35 cellular contexts compared by ENCODE assay signal in the genomic region with DNA sequence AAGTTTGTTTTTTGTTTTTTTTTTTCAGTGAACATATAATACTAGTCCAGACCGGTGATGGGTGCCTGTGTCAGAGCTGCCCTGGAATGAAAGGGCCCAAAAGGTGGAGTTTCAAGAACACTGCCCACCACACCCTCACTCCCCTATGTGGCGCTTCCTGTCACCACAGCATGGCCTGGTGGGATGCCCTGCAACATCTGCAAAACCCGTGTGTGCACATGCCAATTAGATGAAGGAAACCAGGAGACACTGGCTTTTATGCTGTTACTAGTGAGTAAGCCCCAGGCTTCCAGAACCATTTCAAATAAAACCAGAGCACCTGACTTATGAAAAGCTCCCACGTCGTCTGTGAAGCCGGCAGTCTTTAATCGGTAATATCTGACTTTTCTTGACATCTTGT. TPM values are rescaled to one million over a fixed set of nuclear protein-coding genes. Genes with fewer than 3 reads are reported as not detected.
"Had no signal": no experiment of that assay in that cellular context is flagged by ENCODE, and none has a peak within 500 bp of the region (broad histone marks: within the 10 kb centered on the region; RNA-seq: fewer than 3 reads in every experiment).

No MANE protein-coding gene starts in this region.

- H3K9me3 ChIP-seq: adrenal gland, body of pancreas, esophagus muscularis mucosa, gastroesophageal sphincter, heart right ventricle had no signal

- DNase-seq: activated CD4-positive, alpha-beta memory T cell treated with anti-CD3 and anti-CD28 coated beads, Interleukin-2, amount 10 ng/mL, durations not matched to agents 7 days and 5 days; activated CD4-positive, alpha-beta T cell treated with anti-CD3 and anti-CD28 coated beads for 1 hour; activated CD4-positive, alpha-beta T cell treated with anti-CD3 and anti-CD28 coated beads for 4 hours; activated CD4-positive, alpha-beta T cell treated with anti-CD3 and anti-CD28 coated beads, Interleukin-2, amount 10 ng/mL, durations not matched to agents 7 days and 5 days; activated CD4-positive, alpha-beta T cell treated with anti-CD3 and anti-CD28 coated beads, Interleukin-2, amount 50 U/mL, for 4 hours; activated CD8-positive, alpha-beta memory T cell treated with anti-CD3 and anti-CD28 coated beads, Interleukin-2, amount 50 U/mL, for 48 hours; activated effector memory CD4-positive, alpha-beta T cell treated with anti-CD3 and anti-CD28 coated beads, Interleukin-2, amount 50 U/mL, for 16 hours; activated naive CD4-positive, alpha-beta T cell treated with anti-CD3 and anti-CD28 coated beads for 36 hours; activated naive CD8-positive, alpha-beta T cell treated with anti-CD3 and anti-CD28 coated beads for 36 hours; activated naive CD8-positive, alpha-beta T cell treated with anti-CD3 and anti-CD28 coated beads, Interleukin-2, amount 50 U/mL, for 24 hours; activated T-cell treated with anti-CD3 and anti-CD28 coated beads for 4 hours; activated T-cell treated with anti-CD3 and anti-CD28 coated beads, Interleukin-2, amount 50 U/mL, for 48 hours; adrenal gland; amygdala; aorta; body of pancreas; caudate nucleus; dorsolateral prefrontal cortex; effector memory CD4-positive, alpha-beta T cell; erythroblast; foreskin melanocyte; heart right ventricle; T-helper 1 cell; T-helper 17 cell; T1000 had no signal

- H3K4me3 ChIP-seq: adrenal gland, body of pancreas, dorsolateral prefrontal cortex, esophagus muscularis mucosa, gastroesophageal sphincter, heart right ventricle had no signal

- H3K27ac Mint-ChIP-seq: activated CD4-positive, alpha-beta memory T cell treated with anti-CD3 and anti-CD28 coated beads, Interleukin-2, amount 10 ng/mL, durations not matched to agents 7 days and 5 days; activated CD4-positive, alpha-beta T cell treated with anti-CD3 and anti-CD28 coated beads, Interleukin-2, amount 10 ng/mL, durations not matched to agents 7 days and 5 days; activated naive CD4-positive, alpha-beta T cell treated with anti-CD3 and anti-CD28 coated beads for 36 hours; activated naive CD4-positive, alpha-beta T cell treated with anti-CD3 and anti-CD28 coated beads, Interleukin-2, amount 50 U/mL, for 24 hours; activated naive CD8-positive, alpha-beta T cell treated with anti-CD3 and anti-CD28 coated beads for 36 hours; activated naive CD8-positive, alpha-beta T cell treated with anti-CD3 and anti-CD28 coated beads, Interleukin-2, amount 50 U/mL, for 24 hours; activated T-helper 1 cell treated with anti-CD3 and anti-CD28 coated beads, Interleukin-12 subunit alpha, Interleukin-12 subunit beta, Interleukin-2, Interleukin-4 antibody, amounts not matched to agents 30 ng/mL and 10 ng/mL and 1 ng/mL, durations not matched to agents 14 hours and 24 hours and 36 hours; activated T-helper 2 cell treated with anti-CD3 and anti-CD28 coated beads, Interferon-gamma antibody, Interleukin-2, Interleukin-4, amounts not matched to agents 10 μg/mL and 5 μg/mL and 100 μg/mL, durations not matched to agents 14 hours and 24 hours and 36 hours; dendritic cell treated with granulocyte-macrophage colony-stimulating factor and Interleukin-4, amounts not matched to agents 40 ng/mL and 50 ng/mL, for 4 days; T-helper 17 cell; T-helper 2 cell treated with Interferon-gamma antibody and Interleukin-4, amounts not matched to agents 5 μg/mL and 100 μg/mL, for 36 hours; WTC11 had no signal

- H3K4me1 Mint-ChIP-seq: activated CD4-positive, alpha-beta memory T cell treated with anti-CD3 and anti-CD28 coated beads, Interleukin-2, amount 10 ng/mL, durations not matched to agents 7 days and 5 days; activated naive CD4-positive, alpha-beta T cell treated with anti-CD3 and anti-CD28 coated beads, Interleukin-2, amount 50 U/mL, for 24 hours; activated naive CD8-positive, alpha-beta T cell treated with anti-CD3 and anti-CD28 coated beads for 36 hours; activated naive CD8-positive, alpha-beta T cell treated with anti-CD3 and anti-CD28 coated beads, Interleukin-2, amount 50 U/mL, for 24 hours had no signal

- H3K36me3 Mint-ChIP-seq: activated naive CD4-positive, alpha-beta T cell treated with anti-CD3 and anti-CD28 coated beads, Interleukin-2, amount 50 U/mL, for 24 hours; activated naive CD8-positive, alpha-beta T cell treated with anti-CD3 and anti-CD28 coated beads for 36 hours; WTC11 had no signal

- H3K27me3 Mint-ChIP-seq: activated CD4-positive, alpha-beta memory T cell treated with anti-CD3 and anti-CD28 coated beads, Interleukin-2, amount 10 ng/mL, durations not matched to agents 7 days and 5 days; activated CD4-positive, alpha-beta T cell treated with anti-CD3 and anti-CD28 coated beads, Interleukin-2, amount 10 ng/mL, durations not matched to agents 7 days and 5 days; activated naive CD4-positive, alpha-beta T cell treated with anti-CD3 and anti-CD28 coated beads, Interleukin-2, amount 50 U/mL, for 24 hours; activated naive CD8-positive, alpha-beta T cell treated with anti-CD3 and anti-CD28 coated beads for 36 hours; activated naive CD8-positive, alpha-beta T cell treated with anti-CD3 and anti-CD28 coated beads, Interleukin-2, amount 50 U/mL, for 24 hours; dendritic cell treated with granulocyte-macrophage colony-stimulating factor and Interleukin-4, amounts not matched to agents 40 ng/mL and 50 ng/mL, for 4 days had no signal

- H3K27me3 ChIP-seq: adrenal gland, body of pancreas, dorsolateral prefrontal cortex, esophagus muscularis mucosa, gastroesophageal sphincter, heart right ventricle had no signal

- H3K36me3 ChIP-seq: adrenal gland, esophagus muscularis mucosa, gastroesophageal sphincter, heart right ventricle had no signal

- H3K4me1 ChIP-seq: adrenal gland, body of pancreas, esophagus muscularis mucosa, gastroesophageal sphincter, heart right ventricle had no signal

- H3K4me3 Mint-ChIP-seq: activated CD4-positive, alpha-beta memory T cell treated with anti-CD3 and anti-CD28 coated beads, Interleukin-2, amount 10 ng/mL, durations not matched to agents 7 days and 5 days; activated CD4-positive, alpha-beta T cell treated with anti-CD3 and anti-CD28 coated beads, Interleukin-2, amount 10 ng/mL, durations not matched to agents 7 days and 5 days; activated naive CD4-positive, alpha-beta T cell treated with anti-CD3 and anti-CD28 coated beads for 36 hours; activated naive CD4-positive, alpha-beta T cell treated with anti-CD3 and anti-CD28 coated beads, Interleukin-2, amount 50 U/mL, for 24 hours; activated naive CD8-positive, alpha-beta T cell treated with anti-CD3 and anti-CD28 coated beads for 36 hours; activated naive CD8-positive, alpha-beta T cell treated with anti-CD3 and anti-CD28 coated beads, Interleukin-2, amount 50 U/mL, for 24 hours; activated T-helper 1 cell treated with anti-CD3 and anti-CD28 coated beads, Interleukin-12 subunit alpha, Interleukin-12 subunit beta, Interleukin-2, Interleukin-4 antibody, amounts not matched to agents 30 ng/mL and 10 ng/mL and 1 ng/mL, durations not matched to agents 14 hours and 24 hours and 36 hours; dendritic cell treated with granulocyte-macrophage colony-stimulating factor and Interleukin-4, amounts not matched to agents 40 ng/mL and 50 ng/mL, for 4 days; T-helper 17 cell; T-helper 2 cell treated with Interferon-gamma antibody and Interleukin-4, amounts not matched to agents 5 μg/mL and 100 μg/mL, for 36 hours; WTC11 had no signal

- H3K27ac ChIP-seq: adrenal gland, body of pancreas, dorsolateral prefrontal cortex, esophagus muscularis mucosa, gastroesophageal sphincter, heart right ventricle, VCaP had no signal

- H3K9me3 Mint-ChIP-seq: activated CD4-positive, alpha-beta memory T cell treated with anti-CD3 and anti-CD28 coated beads, Interleukin-2, amount 10 ng/mL, durations not matched to agents 7 days and 5 days; activated CD4-positive, alpha-beta T cell treated with anti-CD3 and anti-CD28 coated beads, Interleukin-2, amount 10 ng/mL, durations not matched to agents 7 days and 5 days; activated naive CD4-positive, alpha-beta T cell treated with anti-CD3 and anti-CD28 coated beads for 36 hours; activated naive CD4-positive, alpha-beta T cell treated with anti-CD3 and anti-CD28 coated beads, Interleukin-2, amount 50 U/mL, for 24 hours; activated naive CD8-positive, alpha-beta T cell treated with anti-CD3 and anti-CD28 coated beads for 36 hours; activated naive CD8-positive, alpha-beta T cell treated with anti-CD3 and anti-CD28 coated beads, Interleukin-2, amount 50 U/mL, for 24 hours; activated T-helper 1 cell treated with anti-CD3 and anti-CD28 coated beads, Interleukin-12 subunit alpha, Interleukin-12 subunit beta, Interleukin-2, Interleukin-4 antibody, amounts not matched to agents 30 ng/mL and 10 ng/mL and 1 ng/mL, durations not matched to agents 14 hours and 24 hours and 36 hours; activated T-helper 2 cell treated with anti-CD3 and anti-CD28 coated beads, Interferon-gamma antibody, Interleukin-2, Interleukin-4, amounts not matched to agents 10 μg/mL and 5 μg/mL and 100 μg/mL, durations not matched to agents 14 hours and 24 hours and 36 hours; dendritic cell treated with granulocyte-macrophage colony-stimulating factor and Interleukin-4, amounts not matched to agents 40 ng/mL and 50 ng/mL, for 4 days; T-helper 2 cell treated with Interferon-gamma antibody and Interleukin-4, amounts not matched to agents 5 μg/mL and 100 μg/mL, for 36 hours; WTC11 had no signal

RNA-seq across cellular contexts. Expression of gene CFAP92, which starts 6.6 kb away (rescaled TPM):
- total RNA-seq: activated T-helper 2 cell treated with anti-CD3 and anti-CD28 coated beads, Interferon-gamma antibody, Interleukin-2, Interleukin-4, amounts not matched to agents 10 μg/mL and 5 μg/mL and 100 μg/mL, durations not matched to agents 14 hours and 24 hours and 36 hours; body of pancreas; chondrocyte had no signal

RNA-seq across cellular contexts. Expression of gene EFCC1, which starts 13.8 kb away (rescaled TPM):
- total RNA-seq: activated CD4-positive, alpha-beta memory T cell treated with anti-CD3 and anti-CD28 coated beads, Interleukin-2, amount 10 ng/mL, durations not matched to agents 7 days and 5 days; chondrocyte had no signal
